In genomic region chrX:71671043-71671829, GRCh38 we compare ENCODE assay signal across 13 cellular contexts. TPM values are rescaled to one million over a fixed set of nuclear protein-coding genes. Genes with fewer than 3 reads are reported as not detected.
A peak's percentile ranks its signal among the peaks of the same experiment; 100 is the strongest.
DNase-seq lines count a peak whose midpoint lies in the region; ATAC-seq and TF ChIP-seq lines count a peak whose summit lies in the region.
"Had no signal": no experiment of that assay in that cellular context is flagged by ENCODE, and none has a peak within 500 bp of the region (broad histone marks: within the 10 kb centered on the region; RNA-seq: fewer than 3 reads in every experiment).

No MANE protein-coding gene starts in this region.

- H3K36me3 Mint-ChIP-seq in activated naive CD8-positive, alpha-beta T cell, result no peaks in the 10 kb centered on the region

- H3K9me3 ChIP-seq in DND-41 (ENCODE audit: insufficient read depth, low read length, severe bottlenecking) (no peaks in the 10 kb centered on the region), OCI-LY3 (ENCODE audit: insufficient read depth, low read length) (no peaks in the 10 kb centered on the region), esophagus squamous epithelium (no peaks in the 10 kb centered on the region), MG63 (no peaks in the 10 kb centered on the region)
- H3K9me3 ChIP-seq: BE2C had no signal

- H3K4me2 ChIP-seq in DND-41 (ENCODE audit: insufficient read depth, low read length) (no peak overlapping the region), OCI-LY3 (ENCODE audit: low read length) (peak overlapping the region; percentile 63)
- H3K4me2 ChIP-seq: KMS-11 had no signal

- H3K4me3 Mint-ChIP-seq in activated naive CD8-positive, alpha-beta T cell, result peak overlapping the region; percentile 25

- no peak overlapping the region for H3K27ac ChIP-seq in DND-41 (ENCODE audit: low read length)
- H3K27ac ChIP-seq in OCI-LY3 (ENCODE audit: low read length), result peak overlapping the region; percentile 97
- no peak overlapping the region for H3K27ac ChIP-seq in esophagus squamous epithelium
- H3K27ac ChIP-seq: KMS-11 had no signal

- H3K27me3 Mint-ChIP-seq in activated naive CD8-positive, alpha-beta T cell, result no peaks in the 10 kb centered on the region

- intact Hi-C loops in esophagus squamous epithelium (cut with DNase I), result no loop called here

- H3K4me1 Mint-ChIP-seq in activated naive CD8-positive, alpha-beta T cell (ENCODE audit: low read depth), result peaks cover 20% of the 10 kb centered on the region

- 68 to 69% methylated on average over 4 to 9 of the region's 14 CpGs for WGBS in esophagus squamous epithelium, 2 donors

- H3K4me1 ChIP-seq in DND-41 (ENCODE audit: insufficient read depth, low read length) (no peaks in the 10 kb centered on the region), OCI-LY3 (ENCODE audit: low read length) (peaks cover 40% of the 10 kb centered on the region), esophagus squamous epithelium (peaks cover 0 to 3% (median 0%) of the 10 kb centered on the region in 3 donors)
- H3K4me1 ChIP-seq: BE2C had no signal

- H2AFZ ChIP-seq in DND-41 (ENCODE audit: low read depth, low read length), result no peak overlapping the region
- no peak overlapping the region for H2AFZ ChIP-seq in OCI-LY3 (ENCODE audit: low read depth, low read length)

- H3K4me3 ChIP-seq in DND-41 (ENCODE audit: low read depth in 1 of 2, low read length in 2 of 2) (no peak overlapping the region), OCI-LY3 (ENCODE audit: low read length) (peak overlapping the region; percentile 29), esophagus squamous epithelium (no peak overlapping the region), MG63 (no peak overlapping the region)

- H3K9ac ChIP-seq in DND-41 (ENCODE audit: low read depth, low read length) (no peak overlapping the region), OCI-LY3 (ENCODE audit: low read length) (peak overlapping the region; percentile 84; the same call in 1 of the 2 replicates)
- H3K9ac ChIP-seq: KMS-11 had no signal

- TF ChIP-seq CTCF in DND-41 (IDR thresholded peaks at IDR 0.05; ENCODE audit: borderline replicate concordance, extremely low read depth, low read length, poor library complexity, severe bottlenecking) (no peak), OCI-LY3 (IDR thresholded peaks at IDR 0.05; ENCODE audit: low read depth, low read length) (no peak), esophagus squamous epithelium (IDR thresholded peaks at IDR 0.05) (no peak)

- ATAC-seq in DND-41 (ENCODE audit: insufficient read depth, low read depth), result peak; percentile 74

- peaks cover 20% of the 10 kb centered on the region for H3K27me3 ChIP-seq in DND-41 (ENCODE audit: insufficient read depth, low read length, poor library complexity)
- H3K27me3 ChIP-seq in OCI-LY3 (ENCODE audit: low read depth, low read length), result no peaks in the 10 kb centered on the region
- H3K27me3 ChIP-seq in esophagus squamous epithelium, result no peaks in the 10 kb centered on the region
- no peaks in the 10 kb centered on the region for H3K27me3 ChIP-seq in MG63
- H3K27me3 ChIP-seq: BE2C had no signal

- no peaks in the 10 kb centered on the region for H3K36me3 ChIP-seq in DND-41 (ENCODE audit: insufficient read depth, low read length)
- H3K36me3 ChIP-seq in OCI-LY3 (replicated peaks; ENCODE audit: low read depth, low read length), result no peaks in the 10 kb centered on the region
- no peaks in the 10 kb centered on the region for H3K36me3 ChIP-seq in esophagus squamous epithelium
- H3K36me3 ChIP-seq in MG63, result no peaks in the 10 kb centered on the region
- H3K36me3 ChIP-seq: BE2C had no signal

- no peak for TF ChIP-seq POLR2A in esophagus squamous epithelium (IDR thresholded peaks at IDR 0.05)

- no peaks in the 10 kb centered on the region for H3K9me3 Mint-ChIP-seq in activated naive CD8-positive, alpha-beta T cell (ENCODE audit: low read depth)

- H4K20me1 ChIP-seq in DND-41 (ENCODE audit: insufficient read depth, low read length) (no peaks in the 10 kb centered on the region; the same call in 1 of the 2 replicates), OCI-LY3 (ENCODE audit: insufficient read depth, low read length) (no peaks in the 10 kb centered on the region)

- peak; percentile 27 for DNase-seq in DND-41
- peak; percentile 68 for DNase-seq in stimulated activated CD4-positive, alpha-beta T cell treated with anti-CD3 and anti-CD28 coated beads, Interleukin-1b, Interleukin-23, amount 100 ng/mL, for 48 hours
- no peak for DNase-seq in esophagus squamous epithelium (lab: John Stamatoyannopoulos, UW)
- no peak for DNase-seq in MG63
- no peak for DNase-seq in COR-L47 (lab: John Stamatoyannopoulos, UW)
- DNase-seq in GM19240 (ENCODE audit: insufficient read length, low spot score), result no peak
- DNase-seq: BE2C, NCI-H2081 treated with DMSO at 0.1 percent for 48 hours, SW 1271 had no signal

- no peak overlapping the region for H3K27ac Mint-ChIP-seq in activated naive CD8-positive, alpha-beta T cell

- H3K79me2 ChIP-seq in DND-41 (ENCODE audit: insufficient read depth, low read length), result no peaks in the 10 kb centered on the region
- H3K79me2 ChIP-seq in OCI-LY3 (ENCODE audit: low read length), result no peaks in the 10 kb centered on the region

RNA-seq across cellular contexts. Expression of gene CXorf49, which starts 46.8 kb away (rescaled TPM):
- not detected for total RNA-seq in esophagus squamous epithelium
- total RNA-seq in MG63 (2014; rRNA removed; shearing (Covaris generic); ENCODE audit: low replicate concordance), result not detected in 2 replicates
- total RNA-seq: fibroblast of lung had no signal

RNA-seq across cellular contexts. Expression of gene CXCR3, which starts 52.9 kb away (rescaled TPM):
- total RNA-seq in esophagus squamous epithelium, result 1 to 10 TPM in 1 of 4 donors, not detected in 3; 1.3 TPM
- not detected in 2 replicates for total RNA-seq in MG63 (2014; rRNA removed; shearing (Covaris generic); ENCODE audit: low replicate concordance)
- total RNA-seq: fibroblast of lung had no signal

Comparison
In these comparisons a context has a peak if more than half of its experiments do, and no peak if none do; other contexts are left out.
1. DNase-seq: peak in DND-41 (single experiment) and stimulated activated CD4-positive, alpha-beta T cell treated with anti-CD3 and anti-CD28 coated beads, Interleukin-1b, Interleukin-23, amount 100 ng/mL, for 48 hours (single experiment); none in esophagus squamous epithelium (single experiment), MG63 (single experiment), COR-L47 (single experiment) and GM19240 (single experiment).